In the genomic region with DNA sequence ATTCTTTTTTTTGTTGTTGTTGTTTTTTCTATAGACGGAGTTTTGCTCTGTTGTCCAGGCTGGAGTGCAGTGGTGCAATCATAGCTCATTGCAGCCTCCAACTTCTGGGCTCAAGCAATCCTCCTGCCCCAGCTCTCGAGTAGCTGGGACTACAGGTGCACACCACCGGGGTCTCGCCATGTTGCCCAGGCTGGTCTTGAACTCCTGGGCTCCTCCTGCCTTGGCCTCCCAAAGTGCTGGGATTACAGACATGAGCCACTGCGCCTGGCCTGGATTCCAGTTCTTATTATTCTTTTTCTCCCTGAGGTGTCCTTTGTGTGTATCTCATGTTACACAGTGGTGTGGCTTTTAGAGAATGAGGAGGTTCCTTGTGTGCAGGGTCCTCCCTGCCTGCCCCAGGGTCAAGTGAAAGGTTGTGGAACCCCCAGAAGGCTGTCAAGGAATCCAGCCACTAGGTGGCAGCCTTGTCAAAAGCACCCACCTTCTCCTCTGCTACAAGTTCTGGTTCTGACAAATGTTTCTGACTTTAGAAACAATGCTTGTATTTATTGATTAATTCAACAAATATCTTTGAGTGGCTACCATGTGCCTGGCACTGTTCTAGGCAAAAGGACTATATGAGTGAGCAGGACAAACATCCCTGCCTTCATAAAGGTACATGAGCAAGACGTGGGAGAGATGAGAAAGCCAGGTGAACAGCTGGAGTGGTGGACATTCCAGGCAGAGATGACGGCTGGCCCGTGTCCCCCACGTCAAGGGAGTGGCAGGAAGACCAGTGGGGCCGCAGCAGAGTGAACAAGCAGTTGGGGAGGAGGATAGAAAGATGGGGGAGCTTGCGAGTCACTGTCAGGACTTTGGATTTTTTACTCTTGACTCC, we compare ENCODE assay signal across 8 cellular contexts.
DNase-seq lines count a peak whose midpoint lies in the region; ATAC-seq and TF ChIP-seq lines count a peak whose summit lies in the region.

No MANE protein-coding gene starts in this region.

- peak; percentile 63 for ATAC-seq in effector memory CD8-positive, alpha-beta T cell (replicated peaks)
- ATAC-seq in HG03342 (IDR thresholded peaks at IDR 0.05; ENCODE audit: unreplicated experiment), result no peak

- no peaks in the 10 kb centered on the region for H3K9me3 Mint-ChIP-seq in effector memory CD8-positive, alpha-beta T cell
- no peaks in the 10 kb centered on the region for H3K9me3 Mint-ChIP-seq in mesothelial cell of epicardium

- peak; percentile 87 for TF ChIP-seq CTCF in GM13977 (IDR thresholded peaks at IDR 0.05; ENCODE audit: extremely low read depth, insufficient read depth, missing control alignments)
- peak; percentile 83 for TF ChIP-seq CTCF in mesothelial cell of epicardium (IDR thresholded peaks at IDR 0.05; ENCODE audit: unreplicated experiment)

- DNase-seq in 8988T (peak; percentile 47), GM13977 (ENCODE audit: low spot score) (peak; percentile 77), NCI-H748 treated with DMSO at 0.1 percent for 48 hours (lab: John Stamatoyannopoulos, UW) (peak; percentile 41), mesothelial cell of epicardium (ENCODE audit: low spot score in 2 of 2, unreplicated experiment in 2 of 2) (peak in 1 of 2 experiments; percentile 66)
- peak in 2 of 3 experiments; percentile 16 to 41 for DNase-seq in activated CD8-positive, alpha-beta memory T cell treated with anti-CD3 and anti-CD28 coated beads for 48 hours (ENCODE audit: low read depth in 2 of 3, low spot score in 2 of 3)
- peak; percentile 57 to 59 (median 57) for DNase-seq in effector memory CD8-positive, alpha-beta T cell
- DNase-seq in stimulated activated CD8-positive, alpha-beta memory T cell treated with anti-CD3 and anti-CD28 coated beads, Interleukin-15, amount 100 ng/mL, for 4 hours (ENCODE audit: low read depth in 2 of 2), result peak; percentile 13 to 33

- in situ Hi-C loops in GM13977 (cut with MboI; ENCODE audit: low pct_unique_long_range_greater_than_20kb, low sequenced_read_pairs, unreplicated experiment), result loop anchor here (10.0 kb wide), 1 partner anchor 193 kb away; no protein-coding TSS in a partner anchor

- no peak overlapping the region for H3K4me3 Mint-ChIP-seq in effector memory CD8-positive, alpha-beta T cell
- no peak overlapping the region for H3K4me3 Mint-ChIP-seq in mesothelial cell of epicardium

- H3K4me1 Mint-ChIP-seq in effector memory CD8-positive, alpha-beta T cell (ENCODE audit: low read depth in 2 of 2), result peaks cover 3 to 6% of the 10 kb centered on the region in 2 donors
- H3K4me1 Mint-ChIP-seq in mesothelial cell of epicardium, result no peaks in the 10 kb centered on the region

- no peaks in the 10 kb centered on the region for H3K27me3 Mint-ChIP-seq in effector memory CD8-positive, alpha-beta T cell
- peaks cover 2% of the 10 kb centered on the region for H3K27me3 Mint-ChIP-seq in mesothelial cell of epicardium (ENCODE audit: low read depth)

- H3K27ac Mint-ChIP-seq in effector memory CD8-positive, alpha-beta T cell, result peak overlapping the region in 1 of 2 donors; percentile 19
- no peak overlapping the region for H3K27ac Mint-ChIP-seq in mesothelial cell of epicardium

- H3K36me3 Mint-ChIP-seq in effector memory CD8-positive, alpha-beta T cell (ENCODE audit: insufficient read depth), result no peaks in the 10 kb centered on the region
- H3K36me3 Mint-ChIP-seq in mesothelial cell of epicardium, result no peaks in the 10 kb centered on the region
